Comparison of ENCODE assay signal across 21 cellular contexts in genomic region chr14:93946506-93947170, GRCh38. TPM values are rescaled to one million over a fixed set of nuclear protein-coding genes. Genes with fewer than 3 reads are reported as not detected.
A peak's percentile ranks its signal among the peaks of the same experiment; 100 is the strongest.
DNase-seq lines count a peak whose midpoint lies in the region; ATAC-seq, FAIRE-seq and TF ChIP-seq lines count a peak whose summit lies in the region.
"Had no signal": no experiment of that assay in that cellular context is flagged by ENCODE, and none has a peak within 500 bp of the region (broad histone marks: within the 10 kb centered on the region; RNA-seq: fewer than 3 reads in every experiment).

No MANE protein-coding gene starts in this region.

- no peak for TF ChIP-seq EP300 in A549 (IDR thresholded peaks at IDR 0.05)

- no peaks in the 10 kb centered on the region for H3K9me3 ChIP-seq in A549
- no peaks in the 10 kb centered on the region for H3K9me3 ChIP-seq in HEK293 (ENCODE audit: control insufficient read depth, insufficient read depth, low read depth, low read length)
- no peaks in the 10 kb centered on the region for H3K9me3 ChIP-seq in keratinocyte (ENCODE audit: control insufficient read depth, low read depth, low read length)
- no peaks in the 10 kb centered on the region for H3K9me3 ChIP-seq in prostate gland
- H3K9me3 ChIP-seq: SJSA1 had no signal

- no peaks in the 10 kb centered on the region for H3K79me2 ChIP-seq in keratinocyte (ENCODE audit: control insufficient read depth, insufficient read depth, low read length)

- TF ChIP-seq RAD21 in A549 (conservative IDR thresholded peaks at IDR 0.05 in 1 of 2, IDR thresholded peaks at IDR 0.05 in 1 of 2), result no peak

- 78% methylated on average over 8 of the region's 8 CpGs for WGBS in A549 (ENCODE audit: missing lambda C conversion rate)
- 63% methylated on average over 8 of the region's 8 CpGs for WGBS in prostate gland

- no peak; a peak in 1 of 6 replicates for ATAC-seq in A549
- no peak for ATAC-seq in HG02970 (IDR thresholded peaks at IDR 0.05; ENCODE audit: low FRiP score, unreplicated experiment)
- no peak for ATAC-seq in GM18907 (IDR thresholded peaks at IDR 0.05; ENCODE audit: unreplicated experiment)
- ATAC-seq: activated CD4-positive, CD25-positive, alpha-beta regulatory T cell treated with anti-CD3 and anti-CD28 coated beads, Interleukin-2, amount 50 U/mL, for 24 hours; sciatic nerve had no signal

- H3K36me3 ChIP-seq in HEK293 (ENCODE audit: control insufficient read depth in 2 of 2, insufficient read depth in 1 of 2, low read length in 2 of 2) (no peaks in the 10 kb centered on the region), bronchial epithelial cell (ENCODE audit: control insufficient read depth, insufficient read depth, low read length) (no peaks in the 10 kb centered on the region), keratinocyte (ENCODE audit: control insufficient read depth in 2 of 2, extremely low read depth in 1 of 2, insufficient read depth in 2 of 2, low read length in 2 of 2) (no peaks in the 10 kb centered on the region), prostate gland (no peaks in the 10 kb centered on the region)

- intact Hi-C loops in prostate gland (cut with DNase I), result no loop called here

- no peak for DNase-seq in A549 (ENCODE audit: low read depth in 1 of 2, low spot score in 1 of 2)
- peak; percentile 91 for DNase-seq in bronchial epithelial cell (ENCODE audit: low read depth)
- peak; percentile 46 for DNase-seq in keratinocyte (ENCODE audit: low read depth, low spot score)
- DNase-seq in prostate gland (ENCODE audit: low spot score), result no peak
- no peak for DNase-seq in NCI-H526 treated with DMSO at 0.1 percent for 48 hours (lab: John Stamatoyannopoulos, UW)
- DNase-seq: activated gamma-delta T cell; amygdala; CD8-positive, alpha-beta memory T cell; NCI-H1694; NCI-H446 treated with DMSO at 0.1 percent for 48 hours; substantia nigra had no signal

- H3K27me3 ChIP-seq in bronchial epithelial cell (ENCODE audit: control insufficient read depth, insufficient read depth, low read length), result no peaks in the 10 kb centered on the region
- H3K27me3 ChIP-seq in keratinocyte (ENCODE audit: control insufficient read depth, extremely low read depth, insufficient read depth, low read length), result no peaks in the 10 kb centered on the region
- no peaks in the 10 kb centered on the region for H3K27me3 ChIP-seq in prostate gland (replicated peaks; ENCODE audit: insufficient read depth)
- H3K27me3 ChIP-seq: SJSA1 had no signal

- H3K9me1 ChIP-seq in keratinocyte (ENCODE audit: control insufficient read depth, extremely low read depth, insufficient read depth, low read length), result no peaks in the 10 kb centered on the region

- peak overlapping the region in 1 of 2 experiments; percentile 52; a peak in 2 of 6 replicates for H3K27ac ChIP-seq in A549
- H3K27ac ChIP-seq in HEK293 (ENCODE audit: extremely low read depth, low read depth, low read length), result no peak overlapping the region
- peak overlapping the region; percentile 13 for H3K27ac ChIP-seq in keratinocyte (ENCODE audit: control insufficient read depth, insufficient read depth, low read length)
- H3K27ac ChIP-seq in prostate gland, result no peak overlapping the region
- H3K27ac ChIP-seq: SJSA1 had no signal

- dilution Hi-C loops in keratinocyte (cut with MboI; ENCODE audit: extremely low pct_ligation_motif_present, low sequenced_read_pairs), result no loop called here

- POLR2A ChIA-PET in A549 (lab: Yijun Ruan, JAX), result no interaction called here
- POLR2A ChIA-PET in HEK293 (lab: Yijun Ruan, JAX), result interaction anchor here (0.5 kb wide), 1 partner anchor 726 kb away, joined by 3 read pairs; no protein-coding TSS in a partner anchor

- H3K4me2 ChIP-seq in A549, result 0 out of 3 replicates have a peak overlapping the region, but pooled peaks have one; percentile 12
- peak overlapping the region; percentile 29 for H3K4me2 ChIP-seq in keratinocyte (ENCODE audit: control insufficient read depth, extremely low read depth, insufficient read depth, low read depth, low read length)

- TF ChIP-seq POLR2A in A549 (IDR thresholded peaks at IDR 0.05; ENCODE audit: low read length) (no peak), prostate gland (IDR thresholded peaks at IDR 0.05) (no peak)

- H3K9ac ChIP-seq in keratinocyte (ENCODE audit: control insufficient read depth, extremely low read depth, insufficient read depth, low read length), result peak overlapping the region; percentile 26

- TF ChIP-seq CTCF in A549 (IDR thresholded peaks at IDR 0.05) (no peak), HEK293 (tag by site-specific recombination; IDR thresholded peaks at IDR 0.05) (no peak), bronchial epithelial cell (IDR thresholded peaks at IDR 0.05; ENCODE audit: insufficient read depth, low read length, severe bottlenecking) (no peak), keratinocyte (optimal IDR thresholded peaks at IDR 0.05 in 1 of 3, IDR thresholded peaks at IDR 0.05 in 1 of 3, conservative IDR thresholded peaks at IDR 0.05 in 1 of 3; ENCODE audit: extremely low read depth in 1 of 3, insufficient read depth in 2 of 3, low read length in 3 of 3) (no peak), prostate gland (IDR thresholded peaks at IDR 0.05) (no peak)

- H3K4me3 ChIP-seq in A549 (no peak overlapping the region), HEK293 (ENCODE audit: low read depth, low read length) (no peak overlapping the region), bronchial epithelial cell (ENCODE audit: low read depth, low read length) (no peak overlapping the region), keratinocyte (ENCODE audit: control insufficient read depth in 2 of 3, extremely low read depth in 1 of 3, insufficient read depth in 2 of 3, low read depth in 1 of 3, low read length in 3 of 3) (no peak overlapping the region), prostate gland (no peak overlapping the region)
- H3K4me3 ChIP-seq: SJSA1 had no signal

- peak overlapping the region; percentile 81 for H2AFZ ChIP-seq in keratinocyte (ENCODE audit: control insufficient read depth, low read length)

- H3K4me1 ChIP-seq in A549 (peaks cover 17% of the 10 kb centered on the region), HEK293 (ENCODE audit: control insufficient read depth, insufficient read depth, low read length) (peaks cover 5% of the 10 kb centered on the region), keratinocyte (ENCODE audit: control insufficient read depth, extremely low read depth, insufficient read depth, low read length) (peaks cover 12% of the 10 kb centered on the region), prostate gland (replicated peaks) (no peaks in the 10 kb centered on the region)

- no peak for FAIRE-seq in A549 (lab: Jason Lieb, UNC)
- FAIRE-seq in bronchial epithelial cell (lab: Jason Lieb, UNC), result no peak
- peak; percentile 76 for FAIRE-seq in keratinocyte (lab: Jason Lieb, UNC)
- FAIRE-seq: colon, HTR-8/SVneo had no signal

- H4K20me1 ChIP-seq in keratinocyte (ENCODE audit: control insufficient read depth, extremely low read depth, insufficient read depth, low read length), result no peaks in the 10 kb centered on the region

- CTCF ChIA-PET in A549 (lab: Yijun Ruan, JAX), result interaction anchor here (0.7 to 29.6 kb wide), 6 partner anchors 6 to 190 kb away, joined by 3 to 601 read pairs (median 36); partner anchors contain the start of genes ASB2 and CCDC197
- CTCF ChIA-PET in HEK293 (lab: Yijun Ruan, JAX), result interaction anchor here (0.5 to 4.6 kb wide), 6 partner anchors 7 to 88 kb away, joined by 3 to 25 read pairs (median 4); no protein-coding TSS in a partner anchor

RNA-seq across cellular contexts. Expression of gene FAM181A, which starts 19.5 kb away (rescaled TPM):
- polyA plus RNA-seq in A549 (2011; rRNA removed) (not detected in 2 replicates), A549 (2017; fragmentation: RNase III; extraction: RNeasy Plus Mini Kit Qiagen cat#74134 plus additional on column Dnase treatment) (not detected in 3 replicates), keratinocyte (0.04 TPM in 1 of 3 replicates, not detected in the others)
- not detected in 2 replicates for polyA plus RNA-seq in A549 (2012; cell fraction: cytosol; rRNA removed)
- not detected in 2 replicates for polyA plus RNA-seq in A549 (2012; cell fraction: nucleus; rRNA removed)
- not detected in 2 replicates for polyA minus RNA-seq in A549 (2011; rRNA and poly(A)+ RNA removed)
- total RNA-seq in bronchial epithelial cell (not detected in 2 replicates), prostate gland (1 to 10 TPM in 1 of 2 donors, not detected in 1; 3.1 TPM)
- polyA plus RNA-seq in keratinocyte (2011; ENCODE audit: low read depth), result not detected
- not detected in 2 replicates for polyA plus RNA-seq in keratinocyte (2011; cell fraction: cytosol; rRNA removed)
- not detected in 2 replicates for polyA plus RNA-seq in keratinocyte (2011; cell fraction: nucleus; rRNA removed)
- not detected in 2 replicates for polyA plus RNA-seq in keratinocyte (2012; ENCODE audit: low replicate concordance)
- polyA minus RNA-seq in keratinocyte, result not detected in 3 replicates
- not detected for polyA minus RNA-seq in keratinocyte (2011; cell fraction: cytosol; rRNA and poly(A)+ RNA removed)
- polyA minus RNA-seq in keratinocyte (2011; cell fraction: nucleus; rRNA and poly(A)+ RNA removed), result not detected in 2 replicates
- total RNA-seq: CD8-positive, alpha-beta memory T cell; HFFc6; sciatic nerve; SJSA1 had no signal
- polyA plus RNA-seq: CD8-positive, alpha-beta memory T cell had no signal

RNA-seq across cellular contexts. Expression of gene ASB2, which starts 29.7 kb away (rescaled TPM):
- polyA plus RNA-seq in A549 (2011; rRNA removed) (0.03 and 0.07 TPM in 2 replicates), A549 (2017; fragmentation: RNase III; extraction: RNeasy Plus Mini Kit Qiagen cat#74134 plus additional on column Dnase treatment) (0.07 to 0.16 TPM (median 0.10 TPM) in 3 replicates), keratinocyte (0.31 to 1.7 TPM (median 0.56 TPM) in 3 replicates)
- polyA plus RNA-seq in A549 (2012; cell fraction: cytosol; rRNA removed), result 0.15 and 0.23 TPM in 2 replicates
- 0.11 and 0.52 TPM in 2 replicates for polyA plus RNA-seq in A549 (2012; cell fraction: nucleus; rRNA removed)
- polyA minus RNA-seq in A549 (2011; rRNA and poly(A)+ RNA removed), result not detected in 2 replicates
- total RNA-seq in bronchial epithelial cell (0.13 and 0.26 TPM in 2 replicates), prostate gland (10 to 100 TPM; 10.3 to 17.4 TPM)
- polyA plus RNA-seq in keratinocyte (2011; ENCODE audit: low read depth), result 0.32 TPM
- 0.36 and 0.62 TPM in 2 replicates for polyA plus RNA-seq in keratinocyte (2011; cell fraction: cytosol; rRNA removed)
- 1.1 and 1.2 TPM in 2 replicates for polyA plus RNA-seq in keratinocyte (2011; cell fraction: nucleus; rRNA removed)
- polyA plus RNA-seq in keratinocyte (2012; ENCODE audit: low replicate concordance), result 0.25 and 0.34 TPM in 2 replicates
- 0.10 to 0.66 TPM (median 0.13 TPM) in 3 replicates for polyA minus RNA-seq in keratinocyte
- 0.96 TPM for polyA minus RNA-seq in keratinocyte (2011; cell fraction: cytosol; rRNA and poly(A)+ RNA removed)
- 0.23 and 0.74 TPM in 2 replicates for polyA minus RNA-seq in keratinocyte (2011; cell fraction: nucleus; rRNA and poly(A)+ RNA removed)
- total RNA-seq: HFFc6 had no signal

RNA-seq across cellular contexts. Expression of gene CCDC197, which starts 50.5 kb away (rescaled TPM):
- polyA plus RNA-seq in A549 (2011; rRNA removed) (not detected in 2 replicates), A549 (2017; fragmentation: RNase III; extraction: RNeasy Plus Mini Kit Qiagen cat#74134 plus additional on column Dnase treatment) (not detected in 3 replicates), keratinocyte (not detected in 3 replicates)
- not detected in 2 replicates for polyA plus RNA-seq in A549 (2012; cell fraction: cytosol; rRNA removed)
- 0.04 TPM in 1 of 2 replicates, not detected in the other for polyA plus RNA-seq in A549 (2012; cell fraction: nucleus; rRNA removed)
- polyA minus RNA-seq in A549 (2011; rRNA and poly(A)+ RNA removed), result not detected in 2 replicates
- total RNA-seq in bronchial epithelial cell (not detected in 2 replicates), prostate gland (not detected)
- not detected for polyA plus RNA-seq in keratinocyte (2011; ENCODE audit: low read depth)
- not detected in 2 replicates for polyA plus RNA-seq in keratinocyte (2011; cell fraction: cytosol; rRNA removed)
- polyA plus RNA-seq in keratinocyte (2011; cell fraction: nucleus; rRNA removed), result not detected in 2 replicates
- not detected in 2 replicates for polyA plus RNA-seq in keratinocyte (2012; ENCODE audit: low replicate concordance)
- polyA minus RNA-seq in keratinocyte, result not detected in 3 replicates
- polyA minus RNA-seq in keratinocyte (2011; cell fraction: cytosol; rRNA and poly(A)+ RNA removed), result not detected
- polyA minus RNA-seq in keratinocyte (2011; cell fraction: nucleus; rRNA and poly(A)+ RNA removed), result not detected in 2 replicates
- total RNA-seq: CD8-positive, alpha-beta memory T cell; HFFc6; neural crest cell; sciatic nerve; SJSA1 had no signal
- polyA plus RNA-seq: CD8-positive, alpha-beta memory T cell had no signal

Comparison
In these comparisons a context has a peak if more than half of its experiments do, and no peak if none do; other contexts are left out.
1. DNase-seq: peak in bronchial epithelial cell (single experiment) and keratinocyte (single experiment); none in A549 (0 of 2), prostate gland (single experiment) and NCI-H526 treated with DMSO at 0.1 percent for 48 hours (single experiment).